ENCODE assay signal across 9 cellular contexts in genomic region chrX:17547658-17548057, GRCh38.
DNase-seq lines count a peak whose midpoint lies in the region; ATAC-seq and TF ChIP-seq lines count a peak whose summit lies in the region.
"Had no signal": no experiment of that assay in that cellular context is flagged by ENCODE, and none has a peak within 500 bp of the region (broad histone marks: within the 10 kb centered on the region; RNA-seq: fewer than 3 reads in every experiment).

No MANE protein-coding gene starts in this region.

- H3K79me2 ChIP-seq in Karpas-422 (ENCODE audit: low read length): no peaks in the 10 kb centered on the region

- H3K4me1 ChIP-seq in Karpas-422 (ENCODE audit: low read length): no peaks in the 10 kb centered on the region

- H3K27ac ChIP-seq in Karpas-422 (ENCODE audit: low read length): no peak overlapping the region

- H3K4me3 ChIP-seq in Karpas-422 (ENCODE audit: low read length): no peak overlapping the region

- no peak overlapping the region for H2AFZ ChIP-seq in Karpas-422 (ENCODE audit: low read length)

- ATAC-seq in GM21529 (IDR thresholded peaks at IDR 0.05; ENCODE audit: unreplicated experiment): peak; percentile 78
- ATAC-seq in T-cell (replicated peaks in 1 of 4): no peak
- no peak for ATAC-seq in activated naive CD8-positive, alpha-beta T cell treated with anti-CD3 and anti-CD28 coated beads, Interleukin-2, amount 50 U/mL, for 24 hours

- H3K4me1 Mint-ChIP-seq in progenitor cell of endocrine pancreas (ENCODE audit: low read depth): peaks cover 34% of the 10 kb centered on the region
- peaks cover 0 to 6% (median 0%) of the 10 kb centered on the region in 3 donors for H3K4me1 Mint-ChIP-seq in T-cell
- peaks cover 20% of the 10 kb centered on the region for H3K4me1 Mint-ChIP-seq in activated naive CD8-positive, alpha-beta T cell treated with anti-CD3 and anti-CD28 coated beads, Interleukin-2, amount 50 U/mL, for 24 hours

- CTCF ChIA-PET in T-cell (lab: Charles Lee): no interaction called here

- H3K27me3 ChIP-seq in Karpas-422 (ENCODE audit: low read length): no peaks in the 10 kb centered on the region

- peak overlapping the region; percentile 42 for H3K27ac Mint-ChIP-seq in progenitor cell of endocrine pancreas
- no peak overlapping the region for H3K27ac Mint-ChIP-seq in T-cell
- no peak overlapping the region for H3K27ac Mint-ChIP-seq in activated naive CD8-positive, alpha-beta T cell treated with anti-CD3 and anti-CD28 coated beads, Interleukin-2, amount 50 U/mL, for 24 hours

- H3K4me2 ChIP-seq in Karpas-422 (ENCODE audit: low read depth, low read length, poor library complexity, severe bottlenecking): no peak overlapping the region

- H3K27me3 Mint-ChIP-seq in progenitor cell of endocrine pancreas (no peaks in the 10 kb centered on the region), T-cell (peaks cover 0 to 11% of the 10 kb centered on the region in 2 donors)
- H3K27me3 Mint-ChIP-seq in activated naive CD8-positive, alpha-beta T cell treated with anti-CD3 and anti-CD28 coated beads, Interleukin-2, amount 50 U/mL, for 24 hours: no peaks in the 10 kb centered on the region
- H3K27me3 Mint-ChIP-seq: central memory CD8-positive, alpha-beta T cell had no signal

- no peak overlapping the region for H3K4me3 Mint-ChIP-seq in progenitor cell of endocrine pancreas (ENCODE audit: low read depth)
- no peak overlapping the region for H3K4me3 Mint-ChIP-seq in T-cell
- H3K4me3 Mint-ChIP-seq in activated naive CD8-positive, alpha-beta T cell treated with anti-CD3 and anti-CD28 coated beads, Interleukin-2, amount 50 U/mL, for 24 hours: no peak overlapping the region
- H3K4me3 Mint-ChIP-seq: central memory CD8-positive, alpha-beta T cell had no signal

- no peaks in the 10 kb centered on the region for H4K20me1 ChIP-seq in Karpas-422 (ENCODE audit: insufficient read depth, low read depth, low read length)

- TF ChIP-seq CTCF in progenitor cell of endocrine pancreas (IDR thresholded peaks at IDR 0.05; ENCODE audit: unreplicated experiment): no peak

- H3K36me3 ChIP-seq in Karpas-422 (ENCODE audit: insufficient read depth, low read length): no peaks in the 10 kb centered on the region

- no peaks in the 10 kb centered on the region for H3K9me2 ChIP-seq in Karpas-422 (replicated peaks; ENCODE audit: insufficient read depth, low read length)

- H3K9me3 Mint-ChIP-seq in progenitor cell of endocrine pancreas (ENCODE audit: low read depth): no peaks in the 10 kb centered on the region
- no peaks in the 10 kb centered on the region for H3K9me3 Mint-ChIP-seq in T-cell
- H3K9me3 Mint-ChIP-seq in activated naive CD8-positive, alpha-beta T cell treated with anti-CD3 and anti-CD28 coated beads, Interleukin-2, amount 50 U/mL, for 24 hours: no peaks in the 10 kb centered on the region
- H3K9me3 Mint-ChIP-seq: central memory CD8-positive, alpha-beta T cell had no signal

- H3K36me3 Mint-ChIP-seq in progenitor cell of endocrine pancreas (ENCODE audit: insufficient read depth) (no peaks in the 10 kb centered on the region), T-cell (no peaks in the 10 kb centered on the region)
- no peaks in the 10 kb centered on the region for H3K36me3 Mint-ChIP-seq in activated naive CD8-positive, alpha-beta T cell treated with anti-CD3 and anti-CD28 coated beads, Interleukin-2, amount 50 U/mL, for 24 hours (ENCODE audit: low read depth)

- H3K9me3 ChIP-seq in Karpas-422 (ENCODE audit: low read length): no peaks in the 10 kb centered on the region

- DNase-seq in DMS53 treated with DMSO at 0.1 percent for 48 hours (lab: John Stamatoyannopoulos, UW; ENCODE audit: unreplicated experiment): peak; percentile 46
- DNase-seq in HT1080 (ENCODE audit: low read depth): peak; percentile 93
- DNase-seq in brain pericyte (ENCODE audit: low read depth, low spot score): peak; percentile 51
- DNase-seq in progenitor cell of endocrine pancreas (ENCODE audit: low spot score, unreplicated experiment): no peak
- no peak for DNase-seq in T-cell
- DNase-seq in activated naive CD8-positive, alpha-beta T cell treated with anti-CD3 and anti-CD28 coated beads, Interleukin-2, amount 50 U/mL, for 24 hours: no peak
- no peak for DNase-seq in Karpas-422

- POLR2A ChIA-PET in T-cell (lab: Charles Lee): interaction anchor here in 1 of 2 donors (0.5 kb wide), 1 partner anchor 117 kb away, joined by 4 read pairs; no protein-coding TSS in a partner anchor

- H3K9ac ChIP-seq in Karpas-422 (ENCODE audit: low read length): no peak overlapping the region

Comparison
In these comparisons a context has a peak if more than half of its experiments do, and no peak if none do; other contexts are left out.
1. DNase-seq: peak in DMS53 treated with DMSO at 0.1 percent for 48 hours (single experiment), HT1080 (single experiment) and brain pericyte (single experiment); none in progenitor cell of endocrine pancreas (single experiment), T-cell (0 of 34), activated naive CD8-positive, alpha-beta T cell treated with anti-CD3 and anti-CD28 coated beads, Interleukin-2, amount 50 U/mL, for 24 hours (single experiment) and Karpas-422 (single experiment).